ENCODE assay signal across 10 cellular contexts in genomic region chr4:3462790-3463415, GRCh38. TPM values are rescaled to one million over a fixed set of nuclear protein-coding genes. Genes with fewer than 3 reads are reported as not detected.
DNase-seq lines count a peak whose midpoint lies in the region; ATAC-seq and TF ChIP-seq lines count a peak whose summit lies in the region.
"Had no signal": no experiment of that assay in that cellular context is flagged by ENCODE, and none has a peak within 500 bp of the region (broad histone marks: within the 10 kb centered on the region; RNA-seq: fewer than 3 reads in every experiment).

A gene with protein sequence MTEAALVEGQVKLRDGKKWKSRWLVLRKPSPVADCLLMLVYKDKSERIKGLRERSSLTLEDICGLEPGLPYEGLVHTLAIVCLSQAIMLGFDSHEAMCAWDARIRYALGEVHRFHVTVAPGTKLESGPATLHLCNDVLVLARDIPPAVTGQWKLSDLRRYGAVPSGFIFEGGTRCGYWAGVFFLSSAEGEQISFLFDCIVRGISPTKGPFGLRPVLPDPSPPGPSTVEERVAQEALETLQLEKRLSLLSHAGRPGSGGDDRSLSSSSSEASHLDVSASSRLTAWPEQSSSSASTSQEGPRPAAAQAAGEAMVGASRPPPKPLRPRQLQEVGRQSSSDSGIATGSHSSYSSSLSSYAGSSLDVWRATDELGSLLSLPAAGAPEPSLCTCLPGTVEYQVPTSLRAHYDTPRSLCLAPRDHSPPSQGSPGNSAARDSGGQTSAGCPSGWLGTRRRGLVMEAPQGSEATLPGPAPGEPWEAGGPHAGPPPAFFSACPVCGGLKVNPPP (plus strand): TSS chr4:3463306. CDS start chr4:3463376, 70 bp downstream.

- 4 to 6% methylated on average over 36 to 44 of the region's 44 CpGs for WGBS in aorta, 2 donors

- H3K27me3 ChIP-seq in dorsolateral prefrontal cortex (peaks cover 0 to 31% (median 14%) of the 10 kb centered on the region in 45 donors), mucosa of stomach (ENCODE audit: control insufficient read depth, insufficient read depth, low read length) (peaks cover 32% of the 10 kb centered on the region), aorta (ENCODE audit: control insufficient read depth in 1 of 2, insufficient read depth in 2 of 2, low read length in 1 of 2) (no peaks in the 10 kb centered on the region)

- in situ Hi-C loops in KBM-7 (cut with MboI; ENCODE audit: low pct_unique_long_range_greater_than_20kb, low sequenced_read_pairs), result no loop called here

- peak within 1 kb of the TSS; percentile 15 for H3K9ac ChIP-seq in mucosa of stomach (ENCODE audit: low read length)

- H3K4me1 Mint-ChIP-seq in activated T-cell treated with anti-CD3 and anti-CD28 coated beads, Interleukin-2, amount 50 U/mL, for 72 hours (ENCODE audit: low read depth), result no peaks in the 10 kb centered on the region

- H3K27me3 Mint-ChIP-seq in activated T-cell treated with anti-CD3 and anti-CD28 coated beads, Interleukin-2, amount 50 U/mL, for 72 hours (ENCODE audit: low read depth), result peaks cover 14% of the 10 kb centered on the region

- no peaks in the 10 kb centered on the region for H3K36me3 Mint-ChIP-seq in activated T-cell treated with anti-CD3 and anti-CD28 coated beads, Interleukin-2, amount 50 U/mL, for 72 hours (ENCODE audit: insufficient read depth in 2 of 2)

- H3K27ac Mint-ChIP-seq in activated T-cell treated with anti-CD3 and anti-CD28 coated beads, Interleukin-2, amount 50 U/mL, for 72 hours, result no peak within 1 kb of the TSS
- H3K27ac Mint-ChIP-seq: CD4-positive, CD25-positive, alpha-beta regulatory T cell had no signal

- peak within 1 kb of the TSS; percentile 62 to 64 for H3K4me3 Mint-ChIP-seq in activated T-cell treated with anti-CD3 and anti-CD28 coated beads, Interleukin-2, amount 50 U/mL, for 72 hours

- no peaks in the 10 kb centered on the region for H3K9me3 ChIP-seq in mucosa of stomach (ENCODE audit: control insufficient read depth, low read length)
- no peaks in the 10 kb centered on the region for H3K9me3 ChIP-seq in aorta (ENCODE audit: control insufficient read depth, low read length)

- TF ChIP-seq CTCF in dorsolateral prefrontal cortex (IDR thresholded peaks at IDR 0.05 in 54 of 56, conservative IDR thresholded peaks at IDR 0.05 in 2 of 56; ENCODE audit: low read depth in 1 of 56, partially characterized antibody in 56 of 56), result no peak

- H3K9me3 Mint-ChIP-seq in activated T-cell treated with anti-CD3 and anti-CD28 coated beads, Interleukin-2, amount 50 U/mL, for 72 hours, result no peaks in the 10 kb centered on the region
- H3K9me3 Mint-ChIP-seq: CD4-positive, CD25-positive, alpha-beta regulatory T cell had no signal

- no peaks in the 10 kb centered on the region for H3K36me3 ChIP-seq in mucosa of stomach (ENCODE audit: control insufficient read depth, insufficient read depth, low read length)
- no peaks in the 10 kb centered on the region for H3K36me3 ChIP-seq in aorta (ENCODE audit: control insufficient read depth in 1 of 2, insufficient read depth in 2 of 2, low read length in 1 of 2)

- H3K4me3 ChIP-seq in dorsolateral prefrontal cortex, result peak within 1 kb of the TSS in 51 of 59 donors; percentile 7 to 60 (median 38)
- H3K4me3 ChIP-seq in mucosa of stomach (ENCODE audit: low read length), result no peak within 1 kb of the TSS
- peak within 1 kb of the TSS; percentile 49 to 62 for H3K4me3 ChIP-seq in aorta (ENCODE audit: low read length in 2 of 2)

- H3K27ac ChIP-seq in dorsolateral prefrontal cortex (peak within 1 kb of the TSS in 1 of 59 donors; percentile 57), aorta (ENCODE audit: low read depth in 1 of 2, low read length in 2 of 2) (peak within 1 kb of the TSS in 1 of 2 donors; percentile 73)

- intact Hi-C loops in dorsolateral prefrontal cortex (cut with DNase I) (no loop called here), aorta (cut with DNase I) (no loop called here)

- peak; percentile 43 to 60 for ATAC-seq in activated T-cell treated with anti-CD3 and anti-CD28 coated beads, Interleukin-2, amount 50 U/mL, for 72 hours (replicated peaks in 1 of 2)
- ATAC-seq in aorta (ENCODE audit: low FRiP score) (peak; percentile 60), HG03520 (IDR thresholded peaks at IDR 0.05; ENCODE audit: unreplicated experiment) (no peak)

- no peak for DNase-seq in activated T-cell treated with anti-CD3 and anti-CD28 coated beads, Interleukin-2, amount 50 U/mL, for 72 hours
- no peak for DNase-seq in activated T-cell treated with anti-CD3 and anti-CD28 coated beads for 4 hours
- no peak for DNase-seq in dorsolateral prefrontal cortex
- peak in 1 of 2 donors; percentile 86 for DNase-seq in aorta
- DNase-seq in effector CD8-positive, alpha-beta T cell (lab: John Stamatoyannopoulos, UW), result no peak
- no peak for DNase-seq in KBM-7
- DNase-seq: activated T-cell treated with anti-CD3 and anti-CD28 coated beads, Interleukin-2, amount 50 U/mL, for 1 hour; CD4-positive, CD25-positive, alpha-beta regulatory T cell had no signal

- H3K4me1 ChIP-seq in mucosa of stomach (ENCODE audit: control insufficient read depth, insufficient read depth, low read length), result peaks cover 24% of the 10 kb centered on the region
- H3K4me1 ChIP-seq in aorta (ENCODE audit: control insufficient read depth in 1 of 2, insufficient read depth in 2 of 2, low read length in 2 of 2), result peaks cover 0 to 2% of the 10 kb centered on the region in 2 donors

RNA-seq across cellular contexts. Expression of the gene that starts here (rescaled TPM):
- not detected for total RNA-seq in activated T-cell treated with anti-CD3 and anti-CD28 coated beads, Interleukin-2, amount 50 U/mL, for 72 hours
- total RNA-seq in dorsolateral prefrontal cortex (1 to 10 TPM in 56 of 120 experiments, under 1 TPM in 61, not detected in 3; 0.22 to 5.2 (median 0.98) TPM), aorta (1 to 10 TPM; 3.3 to 9.1 TPM)
- polyA plus RNA-seq in aorta, result 1 to 10 TPM; 4.3 to 5.1 TPM
- total RNA-seq: CD4-positive, CD25-positive, alpha-beta regulatory T cell had no signal

Comparison
In these comparisons a context has a peak if more than half of its experiments do, and no peak if none do; other contexts are left out.
1. Peak in ATAC-seq in activated T-cell treated with anti-CD3 and anti-CD28 coated beads, Interleukin-2, amount 50 U/mL, for 72 hours; RNA of the gene not detected or under 1 TPM.